3 cellular contexts compared by ENCODE assay signal in genomic region chr1:229402329-229402728, GRCh38. TPM values are rescaled to one million over a fixed set of nuclear protein-coding genes. Genes with fewer than 3 reads are reported as not detected.
"Had no signal": no experiment of that assay in that cellular context is flagged by ENCODE, and none has a peak within 500 bp of the region (broad histone marks: within the 10 kb centered on the region; RNA-seq: fewer than 3 reads in every experiment).

No MANE protein-coding gene starts in this region.

RNA-seq across cellular contexts. Expression of gene ACTA1, which starts 31.6 kb away (rescaled TPM):
- total RNA-seq: H4, HFFc6 had no signal
- polyA plus RNA-seq: GM23248 had no signal
